In the genomic region with DNA sequence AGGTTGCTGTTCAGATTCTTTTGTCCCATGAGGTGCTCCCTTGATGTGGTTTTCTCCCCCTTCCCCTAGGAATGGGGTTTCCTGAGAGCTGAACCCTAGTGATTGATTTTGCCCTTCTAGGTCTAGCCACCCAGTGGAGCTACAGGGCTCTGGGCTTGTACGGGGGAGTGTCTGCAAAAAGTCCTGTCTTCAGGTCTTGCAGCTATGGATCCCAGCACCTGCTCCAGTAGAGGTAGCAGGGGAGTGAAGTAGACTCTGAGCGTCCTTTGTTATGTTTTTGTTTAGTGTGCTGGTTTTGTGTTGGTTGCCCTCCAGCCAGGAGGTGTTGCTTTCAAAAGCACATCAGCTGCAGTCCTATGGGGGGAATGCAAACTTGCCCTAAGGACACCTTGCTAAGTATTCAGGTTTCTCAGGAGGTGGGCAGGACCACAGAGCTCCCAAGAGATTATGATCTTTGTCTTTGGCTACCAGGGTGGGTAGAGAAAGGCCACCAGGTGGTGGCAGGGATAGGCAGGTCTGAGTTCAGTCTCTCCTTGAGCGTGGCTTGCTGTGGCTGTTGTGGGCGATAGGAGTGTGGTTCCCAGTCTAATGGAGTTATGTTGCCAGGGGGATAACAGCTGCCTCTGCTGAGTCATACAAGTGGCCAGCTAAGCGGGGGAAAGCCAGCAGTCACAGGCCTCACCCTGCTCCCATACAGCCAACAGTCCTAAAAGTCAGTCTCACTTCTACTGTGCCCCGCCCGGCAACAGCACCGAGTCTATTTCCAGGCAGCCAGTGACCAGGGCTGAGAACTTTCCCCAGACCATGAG, we compare ENCODE assay signal across 9 cellular contexts.
DNase-seq lines count a peak whose midpoint lies in the region; ATAC-seq and TF ChIP-seq lines count a peak whose summit lies in the region.
"Had no signal": no experiment of that assay in that cellular context is flagged by ENCODE, and none has a peak within 500 bp of the region (broad histone marks: within the 10 kb centered on the region; RNA-seq: fewer than 3 reads in every experiment).

No MANE protein-coding gene starts in this region.

- ATAC-seq in left cardiac atrium, result peak; percentile 67 to 97
- ATAC-seq in HG02870 (IDR thresholded peaks at IDR 0.05; ENCODE audit: unreplicated experiment), result no peak

- TF ChIP-seq CTCF in HFF-Myc (IDR thresholded peaks at IDR 0.05; ENCODE audit: low read depth, low read length, missing control alignments), result no peak

- no peak overlapping the region for H3K4me3 ChIP-seq in HFF-Myc (replicated peaks; ENCODE audit: low read depth, low read length)

- intact Hi-C loops in left cardiac atrium (cut with DNase I), result no loop called here

- DNase-seq in A172 (ENCODE audit: low spot score), result peak; percentile 92
- peak; percentile 93 for DNase-seq in HFF-Myc (ENCODE audit: extremely low read depth, low read depth)
- peak; percentile 41 for DNase-seq in T1000 (lab: John Stamatoyannopoulos, UW)
- peak; percentile 74 for DNase-seq in left cardiac atrium
- no peak for DNase-seq in foreskin melanocyte
- no peak for DNase-seq in stimulated activated CD4-positive, alpha-beta T cell treated with anti-CD3 and anti-CD28 coated beads, Interleukin-2, amount 100 ng/mL, for 24 hours
- no peak for DNase-seq in cerebellar cortex (ENCODE audit: low spot score)
- DNase-seq: activated effector memory CD4-positive, alpha-beta T cell treated with anti-CD3 and anti-CD28 coated beads, Interleukin-2, amount 50 U/mL, for 16 hours had no signal

Comparison
In these comparisons a context has a peak if more than half of its experiments do, and no peak if none do; other contexts are left out.
1. DNase-seq: peak in A172 (single experiment), HFF-Myc (single experiment), T1000 (single experiment) and left cardiac atrium (single experiment); none in foreskin melanocyte (single experiment), stimulated activated CD4-positive, alpha-beta T cell treated with anti-CD3 and anti-CD28 coated beads, Interleukin-2, amount 100 ng/mL, for 24 hours (0 of 2) and cerebellar cortex (single experiment).